Comparison of ENCODE assay signal across 8 cellular contexts in the genomic region with DNA sequence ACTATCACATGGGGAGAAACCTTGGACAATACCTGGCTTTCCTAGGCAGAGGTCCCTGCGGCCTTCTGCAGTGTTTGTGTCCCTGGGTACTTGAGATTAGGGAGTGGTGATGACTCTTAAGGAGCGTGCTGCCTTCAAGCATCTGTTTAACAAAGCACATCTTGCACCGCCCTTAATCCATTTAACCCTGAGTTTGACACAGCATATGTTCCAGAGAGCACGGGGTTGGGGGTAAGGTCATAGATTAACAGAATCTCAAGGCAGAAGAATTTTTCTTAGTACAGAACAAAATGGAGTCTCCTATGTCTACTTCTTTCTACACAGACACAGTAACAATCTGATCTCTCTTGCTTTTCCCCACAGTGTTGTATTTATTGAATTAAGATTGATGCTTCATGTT. TPM values are rescaled to one million over a fixed set of nuclear protein-coding genes. Genes with fewer than 3 reads are reported as not detected.
A peak's percentile ranks its signal among the peaks of the same experiment; 100 is the strongest.
DNase-seq lines count a peak whose midpoint lies in the region; ATAC-seq and TF ChIP-seq lines count a peak whose summit lies in the region.
"Not testable (repeated sequence)": the region's sequence is repeated elsewhere in the genome, so short reads cannot be mapped to it uniquely, and the experiment has no call there.
"Had no signal": no experiment of that assay in that cellular context is flagged by ENCODE, and none has a peak within 500 bp of the region (broad histone marks: within the 10 kb centered on the region; RNA-seq: fewer than 3 reads in every experiment).

No MANE protein-coding gene starts in this region.

- POLR2A ChIA-PET in CD8-positive, alpha-beta T cell (lab: Charles Lee) = not testable (repeated sequence)

- H3K27ac Mint-ChIP-seq in CD8-positive, alpha-beta T cell; T-helper 2 cell treated with Interferon-gamma antibody and Interleukin-4, amounts not matched to agents 5 μg/mL and 100 μg/mL, for 36 hours; activated T-helper 1 cell treated with anti-CD3 and anti-CD28 coated beads, Interleukin-12 subunit alpha, Interleukin-12 subunit beta, Interleukin-2, Interleukin-4 antibody, amounts not matched to agents 30 ng/mL and 10 ng/mL and 1 ng/mL, durations not matched to agents 14 hours and 24 hours and 36 hours; activated naive CD8-positive, alpha-beta T cell: not testable (repeated sequence)
- peak overlapping the region in 1 of 6 donors; percentile 54 for H3K27ac Mint-ChIP-seq in immature natural killer cell
- peak overlapping the region in 2 of 3 experiments; percentile 43 to 59 for H3K27ac Mint-ChIP-seq in nephron

- TF ChIP-seq CTCF in CD8-positive, alpha-beta T cell (IDR thresholded peaks at IDR 0.05); nephron (IDR thresholded peaks at IDR 0.05; ENCODE audit: unreplicated experiment in 3 of 3); thyroid gland (IDR thresholded peaks at IDR 0.05): not testable (repeated sequence)

- 39 to 43% methylated on average over 2 of the region's 4 CpGs for WGBS in thyroid gland, 2 donors

- not testable (repeated sequence) for H3K9me3 ChIP-seq in CD8-positive, alpha-beta T cell (ENCODE audit: low read length); thyroid gland

- CTCF ChIA-PET in CD8-positive, alpha-beta T cell (lab: Charles Lee) = not testable (repeated sequence)

- H3K36me3 ChIP-seq in CD8-positive, alpha-beta T cell (ENCODE audit: insufficient read depth, low read length); thyroid gland: not testable (repeated sequence)

- not testable (repeated sequence) for H3K27ac ChIP-seq in CD8-positive, alpha-beta T cell (ENCODE audit: low read depth, low read length)
- H3K27ac ChIP-seq in thyroid gland = peak overlapping the region; percentile 92 to 95 (median 93)

- ATAC-seq in CD8-positive, alpha-beta T cell = not testable (repeated sequence)

- peak overlapping the region; percentile 18 for H3K4me3 Mint-ChIP-seq in CD8-positive, alpha-beta T cell
- peak overlapping the region; percentile 55 for H3K4me3 Mint-ChIP-seq in T-helper 2 cell treated with Interferon-gamma antibody and Interleukin-4, amounts not matched to agents 5 μg/mL and 100 μg/mL, for 36 hours
- peak overlapping the region; percentile 19 for H3K4me3 Mint-ChIP-seq in activated T-helper 1 cell treated with anti-CD3 and anti-CD28 coated beads, Interleukin-12 subunit alpha, Interleukin-12 subunit beta, Interleukin-2, Interleukin-4 antibody, amounts not matched to agents 30 ng/mL and 10 ng/mL and 1 ng/mL, durations not matched to agents 14 hours and 24 hours and 36 hours
- peak overlapping the region; percentile 77 for H3K4me3 Mint-ChIP-seq in activated naive CD8-positive, alpha-beta T cell
- H3K4me3 Mint-ChIP-seq in immature natural killer cell = peak overlapping the region; percentile 3 to 86 (median 44)
- H3K4me3 Mint-ChIP-seq in nephron = peak overlapping the region; percentile 54 to 90 (median 86)

- DNase-seq in CD8-positive, alpha-beta T cell; T-helper 2 cell treated with Interferon-gamma antibody and Interleukin-4, amounts not matched to agents 5 μg/mL and 100 μg/mL, for 36 hours (ENCODE audit: low spot score); activated T-helper 1 cell treated with anti-CD3 and anti-CD28 coated beads, Interleukin-12 subunit alpha, Interleukin-12 subunit beta, Interleukin-2, Interleukin-4 antibody, amounts not matched to agents 30 ng/mL and 10 ng/mL and 1 ng/mL, durations not matched to agents 14 hours and 24 hours and 36 hours (ENCODE audit: low spot score); immature natural killer cell; thyroid gland: not testable (repeated sequence)

- peaks cover 12% of the 10 kb centered on the region for H3K4me1 Mint-ChIP-seq in CD8-positive, alpha-beta T cell (ENCODE audit: low read depth)
- not testable (repeated sequence) for H3K4me1 Mint-ChIP-seq in T-helper 2 cell treated with Interferon-gamma antibody and Interleukin-4, amounts not matched to agents 5 μg/mL and 100 μg/mL, for 36 hours (ENCODE audit: low read depth); activated naive CD8-positive, alpha-beta T cell (ENCODE audit: low read depth)
- peaks cover 16% of the 10 kb centered on the region for H3K4me1 Mint-ChIP-seq in activated T-helper 1 cell treated with anti-CD3 and anti-CD28 coated beads, Interleukin-12 subunit alpha, Interleukin-12 subunit beta, Interleukin-2, Interleukin-4 antibody, amounts not matched to agents 30 ng/mL and 10 ng/mL and 1 ng/mL, durations not matched to agents 14 hours and 24 hours and 36 hours (ENCODE audit: low read depth)
- H3K4me1 Mint-ChIP-seq in immature natural killer cell (peaks cover 9 to 11% of the 10 kb centered on the region in 2 donors), nephron (peaks cover 17% of the 10 kb centered on the region)

- not testable (repeated sequence) for H3K27me3 Mint-ChIP-seq in CD8-positive, alpha-beta T cell (ENCODE audit: low read depth); activated naive CD8-positive, alpha-beta T cell; nephron (ENCODE audit: low read depth)
- H3K27me3 Mint-ChIP-seq in T-helper 2 cell treated with Interferon-gamma antibody and Interleukin-4, amounts not matched to agents 5 μg/mL and 100 μg/mL, for 36 hours (ENCODE audit: low read depth) = peaks cover 26% of the 10 kb centered on the region
- H3K27me3 Mint-ChIP-seq in activated T-helper 1 cell treated with anti-CD3 and anti-CD28 coated beads, Interleukin-12 subunit alpha, Interleukin-12 subunit beta, Interleukin-2, Interleukin-4 antibody, amounts not matched to agents 30 ng/mL and 10 ng/mL and 1 ng/mL, durations not matched to agents 14 hours and 24 hours and 36 hours (ENCODE audit: insufficient read depth) = peaks cover 20% of the 10 kb centered on the region
- peaks cover 11 to 23% (median 21%) of the 10 kb centered on the region in 3 donors for H3K27me3 Mint-ChIP-seq in immature natural killer cell (ENCODE audit: low read depth in 3 of 3)

- H3K4me3 ChIP-seq in CD8-positive, alpha-beta T cell (ENCODE audit: low read depth, low read length); thyroid gland (replicated peaks in 1 of 3): not testable (repeated sequence)

- intact Hi-C loops in CD8-positive, alpha-beta T cell (cut with DNase I, micrococcal nuclease) = loop anchor here in 1 of 2 experiments (10.0 kb wide), 1 partner anchor 469 kb away; a partner anchor contains a TSS
- intact Hi-C loops in activated T-helper 1 cell treated with anti-CD3 and anti-CD28 coated beads, Interleukin-12 subunit alpha, Interleukin-12 subunit beta, Interleukin-2, Interleukin-4 antibody, amounts not matched to agents 30 ng/mL and 10 ng/mL and 1 ng/mL, durations not matched to agents 14 hours and 24 hours and 36 hours (cut with micrococcal nuclease) = loop anchor here (5.0 kb wide), 1 partner anchor 128 kb away; a partner anchor contains a TSS
- intact Hi-C loops in thyroid gland (cut with DNase I) = not testable (repeated sequence)

- H3K4me1 ChIP-seq in CD8-positive, alpha-beta T cell (ENCODE audit: insufficient read depth, low read length); thyroid gland: not testable (repeated sequence)

- not testable (repeated sequence) for H3K27me3 ChIP-seq in CD8-positive, alpha-beta T cell (ENCODE audit: insufficient read depth, low read length); thyroid gland

- H3K9me3 Mint-ChIP-seq in CD8-positive, alpha-beta T cell; T-helper 2 cell treated with Interferon-gamma antibody and Interleukin-4, amounts not matched to agents 5 μg/mL and 100 μg/mL, for 36 hours; activated T-helper 1 cell treated with anti-CD3 and anti-CD28 coated beads, Interleukin-12 subunit alpha, Interleukin-12 subunit beta, Interleukin-2, Interleukin-4 antibody, amounts not matched to agents 30 ng/mL and 10 ng/mL and 1 ng/mL, durations not matched to agents 14 hours and 24 hours and 36 hours; activated naive CD8-positive, alpha-beta T cell (ENCODE audit: low read depth); immature natural killer cell; nephron: not testable (repeated sequence)

- TF ChIP-seq POLR2A in thyroid gland (IDR thresholded peaks at IDR 0.05) = not testable (repeated sequence)

- H3K36me3 Mint-ChIP-seq in CD8-positive, alpha-beta T cell; T-helper 2 cell treated with Interferon-gamma antibody and Interleukin-4, amounts not matched to agents 5 μg/mL and 100 μg/mL, for 36 hours (ENCODE audit: low read depth); activated T-helper 1 cell treated with anti-CD3 and anti-CD28 coated beads, Interleukin-12 subunit alpha, Interleukin-12 subunit beta, Interleukin-2, Interleukin-4 antibody, amounts not matched to agents 30 ng/mL and 10 ng/mL and 1 ng/mL, durations not matched to agents 14 hours and 24 hours and 36 hours (ENCODE audit: low read depth); activated naive CD8-positive, alpha-beta T cell; immature natural killer cell; nephron (ENCODE audit: low read depth): not testable (repeated sequence)

RNA-seq across cellular contexts. Expression of a gene that starts 28.1 kb away (rescaled TPM):
- not detected for total RNA-seq in CD8-positive, alpha-beta T cell
- total RNA-seq in activated T-helper 1 cell treated with anti-CD3 and anti-CD28 coated beads, Interleukin-12 subunit alpha, Interleukin-12 subunit beta, Interleukin-2, Interleukin-4 antibody, amounts not matched to agents 30 ng/mL and 10 ng/mL and 1 ng/mL, durations not matched to agents 14 hours and 24 hours and 36 hours = 0.26 and 0.44 TPM in 2 replicates
- polyA plus RNA-seq in immature natural killer cell = under 1 TPM in 1 of 3 donors, not detected in 2; 0.14 TPM
- total RNA-seq in thyroid gland = 10 to 100 TPM in 2 of 4 donors, 1 to 10 TPM in 2; 4.3 to 48.6 (median 11.8) TPM
- total RNA-seq: OCI-LY7 had no signal

Comparison
In these comparisons a context has a peak if more than half of its experiments do, and no peak if none do; other contexts are left out.
1. H3K4me3 Mint-ChIP-seq: peak in every context shown above with its lines; median percentile 86 in nephron; 77 in activated naive CD8-positive, alpha-beta T cell; 55 in T-helper 2 cell treated with Interferon-gamma antibody and Interleukin-4, amounts not matched to agents 5 μg/mL and 100 μg/mL, for 36 hours; 44 in immature natural killer cell; 19 in activated T-helper 1 cell treated with anti-CD3 and anti-CD28 coated beads, Interleukin-12 subunit alpha, Interleukin-12 subunit beta, Interleukin-2, Interleukin-4 antibody, amounts not matched to agents 30 ng/mL and 10 ng/mL and 1 ng/mL, durations not matched to agents 14 hours and 24 hours and 36 hours; 18 in CD8-positive, alpha-beta T cell.